27 cellular contexts compared by ENCODE assay signal in genomic region chr3:24195504-24196230, GRCh38.
"Had no signal": no experiment of that assay in that cellular context is flagged by ENCODE, and none has a peak within 500 bp of the region (broad histone marks: within the 10 kb centered on the region; RNA-seq: fewer than 3 reads in every experiment).

No MANE protein-coding gene starts in this region.

- H3K27me3 ChIP-seq: adrenal gland, body of pancreas, breast epithelium had no signal

- DNase-seq: activated CD4-positive, alpha-beta T cell treated with anti-CD3 and anti-CD28 coated beads, Interleukin-2, amount 10 ng/mL, durations not matched to agents 24 days and 14 days; activated CD4-positive, alpha-beta T cell treated with anti-CD3 and anti-CD28 coated beads, Interleukin-2, amount 50 U/mL, for 48 hours; activated CD8-positive, alpha-beta T cell treated with anti-CD3 and anti-CD28 coated beads, Interleukin-2, amount 10 ng/mL, durations not matched to agents 7 days and 5 days; activated gamma-delta T cell treated with Interleukin-2 at 50 U/mL for 16 hours; activated naive CD4-positive, alpha-beta T cell treated with anti-CD3 and anti-CD28 coated beads for 36 hours; activated T-cell treated with anti-CD3 and anti-CD28 coated beads for 4 hours; activated T-cell treated with anti-CD3 and anti-CD28 coated beads, Interleukin-2, amount 50 U/mL, for 4 hours; adrenal gland; body of pancreas; MM.1S; MV-4-11; NCI-H1092; NCI-H1436 treated with DMSO at 0.1 percent for 48 hours; NCI-H1694 treated with DMSO at 0.1 percent for 48 hours; NCI-H2029; NCI-H510A; NCI-H526; NK-92 treated with Interleukin-12 subunit alpha and Interleukin-12 subunit beta, amount 100 ng/mL, for 24 hours; PC-9; SIG-M5; T1000 had no signal

- H3K36me3 ChIP-seq: adrenal gland, breast epithelium had no signal

- ATAC-seq: activated CD8-positive, alpha-beta T cell treated with anti-CD3 and anti-CD28 coated beads, Interleukin-2, amount 10 ng/mL, durations not matched to agents 7 days and 5 days; activated naive CD4-positive, alpha-beta T cell treated with anti-CD3 and anti-CD28 coated beads, Interleukin-2, amount 50 U/mL, for 72 hours; activated T-cell treated with anti-CD3 and anti-CD28 coated beads, Interleukin-2, amount 50 U/mL, for 4 hours; body of pancreas; Right ventricle myocardium inferior had no signal

- H3K4me1 Mint-ChIP-seq: activated CD4-positive, alpha-beta T cell treated with anti-CD3 and anti-CD28 coated beads, Interleukin-2, amount 10 ng/mL, durations not matched to agents 24 days and 14 days had no signal

- H3K9me3 Mint-ChIP-seq: activated CD4-positive, alpha-beta T cell treated with anti-CD3 and anti-CD28 coated beads, Interleukin-2, amount 10 ng/mL, durations not matched to agents 24 days and 14 days; activated naive CD4-positive, alpha-beta T cell treated with anti-CD3 and anti-CD28 coated beads for 36 hours; activated naive CD4-positive, alpha-beta T cell treated with anti-CD3 and anti-CD28 coated beads, Interleukin-2, amount 50 U/mL, for 72 hours; activated T-cell treated with anti-CD3 and anti-CD28 coated beads, Interleukin-2, amount 50 U/mL, for 4 hours; activated T-helper 1 cell treated with anti-CD3 and anti-CD28 coated beads, Interleukin-12 subunit alpha, Interleukin-12 subunit beta, Interleukin-2, Interleukin-4 antibody, amounts not matched to agents 30 ng/mL and 10 ng/mL and 1 ng/mL, durations not matched to agents 14 hours and 24 hours and 36 hours had no signal

- H3K4me1 ChIP-seq: adrenal gland, breast epithelium had no signal

- H3K27ac Mint-ChIP-seq: activated CD4-positive, alpha-beta T cell treated with anti-CD3 and anti-CD28 coated beads, Interleukin-2, amount 10 ng/mL, durations not matched to agents 24 days and 14 days; activated CD8-positive, alpha-beta T cell treated with anti-CD3 and anti-CD28 coated beads, Interleukin-2, amount 10 ng/mL, durations not matched to agents 7 days and 5 days; activated naive CD4-positive, alpha-beta T cell treated with anti-CD3 and anti-CD28 coated beads for 36 hours; activated naive CD4-positive, alpha-beta T cell treated with anti-CD3 and anti-CD28 coated beads, Interleukin-2, amount 50 U/mL, for 72 hours; activated T-helper 1 cell treated with anti-CD3 and anti-CD28 coated beads, Interleukin-12 subunit alpha, Interleukin-12 subunit beta, Interleukin-2, Interleukin-4 antibody, amounts not matched to agents 30 ng/mL and 10 ng/mL and 1 ng/mL, durations not matched to agents 14 hours and 24 hours and 36 hours had no signal

- H3K27ac ChIP-seq: adrenal gland, body of pancreas, KMS-11, PC-9, RWPE1 had no signal

- H3K4me3 ChIP-seq: adrenal gland, body of pancreas, breast epithelium, PC-9 had no signal

- H3K9me3 ChIP-seq: adrenal gland, body of pancreas, breast epithelium had no signal

- H3K36me3 Mint-ChIP-seq: activated naive CD4-positive, alpha-beta T cell treated with anti-CD3 and anti-CD28 coated beads, Interleukin-2, amount 50 U/mL, for 72 hours had no signal

- H3K27me3 Mint-ChIP-seq: activated CD4-positive, alpha-beta T cell treated with anti-CD3 and anti-CD28 coated beads, Interleukin-2, amount 10 ng/mL, durations not matched to agents 24 days and 14 days had no signal

- H3K4me3 Mint-ChIP-seq: activated CD4-positive, alpha-beta T cell treated with anti-CD3 and anti-CD28 coated beads, Interleukin-2, amount 10 ng/mL, durations not matched to agents 24 days and 14 days; activated CD8-positive, alpha-beta T cell treated with anti-CD3 and anti-CD28 coated beads, Interleukin-2, amount 10 ng/mL, durations not matched to agents 7 days and 5 days; activated naive CD4-positive, alpha-beta T cell treated with anti-CD3 and anti-CD28 coated beads for 36 hours; activated T-cell treated with anti-CD3 and anti-CD28 coated beads, Interleukin-2, amount 50 U/mL, for 4 hours; activated T-helper 1 cell treated with anti-CD3 and anti-CD28 coated beads, Interleukin-12 subunit alpha, Interleukin-12 subunit beta, Interleukin-2, Interleukin-4 antibody, amounts not matched to agents 30 ng/mL and 10 ng/mL and 1 ng/mL, durations not matched to agents 14 hours and 24 hours and 36 hours had no signal
